In the genomic region with DNA sequence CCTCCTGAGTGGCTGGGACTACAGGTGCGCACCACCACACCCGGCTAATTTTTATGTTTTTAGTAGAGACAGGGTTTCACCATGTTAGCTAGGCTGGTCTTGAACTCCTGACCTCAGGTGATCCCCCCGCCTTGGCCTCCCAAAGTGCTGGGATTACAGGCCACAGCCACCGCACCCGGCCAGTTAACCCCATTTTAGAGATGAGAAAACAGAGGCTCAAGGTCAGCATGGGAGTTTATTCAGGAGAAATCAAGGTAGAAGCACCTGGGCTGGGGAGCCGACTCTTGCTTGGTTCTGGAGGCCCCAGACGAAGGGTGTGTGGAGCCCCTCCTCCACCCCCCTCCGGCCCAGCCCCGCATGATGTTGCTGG, we compare ENCODE assay signal across 1 cellular context.
TF ChIP-seq lines count a peak whose summit lies in the region.

No MANE protein-coding gene starts in this region.

TF ChIP-seq in HepG2, 621 proteins besides CTCF, POLR2A, EP300 and RAD21:
- peak; percentile 79 for TF ChIP-seq ZNF629 (CRISPR knock-in tag; conservative IDR thresholded peaks at IDR 0.05)
